27 cellular contexts compared by ENCODE assay signal in genomic region chr11:1924121-1924520, GRCh38. TPM values are rescaled to one million over a fixed set of nuclear protein-coding genes. Genes with fewer than 3 reads are reported as not detected.
DNase-seq lines count a peak whose midpoint lies in the region; ATAC-seq and TF ChIP-seq lines count a peak whose summit lies in the region.
"Had no signal": no experiment of that assay in that cellular context is flagged by ENCODE, and none has a peak within 500 bp of the region (broad histone marks: within the 10 kb centered on the region; RNA-seq: fewer than 3 reads in every experiment).

No MANE protein-coding gene starts in this region.

- no peaks in the 10 kb centered on the region for H3K9me3 ChIP-seq in suprapubic skin
- H3K9me3 ChIP-seq: body of pancreas, ovary, Peyer's patch, SK-N-SH had no signal

- no peaks in the 10 kb centered on the region for H3K9me3 Mint-ChIP-seq in brain
- no peaks in the 10 kb centered on the region for H3K9me3 Mint-ChIP-seq in mesothelial cell of epicardium
- H3K9me3 Mint-ChIP-seq: CD8-positive, alpha-beta memory T cell; endodermal cell; memory B cell had no signal

- peaks cover 31% of the 10 kb centered on the region for H3K4me1 Mint-ChIP-seq in brain
- H3K4me1 Mint-ChIP-seq in mesothelial cell of epicardium = peaks cover 36% of the 10 kb centered on the region
- H3K4me1 Mint-ChIP-seq: endodermal cell had no signal

- H3K27ac ChIP-seq in suprapubic skin = no peak overlapping the region
- H3K27ac ChIP-seq: body of pancreas, coronary artery, ovary, Peyer's patch had no signal

- H3K27ac Mint-ChIP-seq in brain (peak overlapping the region in 3 of 5 experiments; percentile 37 to 48 (median 45)), mesothelial cell of epicardium (no peak overlapping the region)
- H3K27ac Mint-ChIP-seq: endodermal cell, memory B cell had no signal

- peaks cover 27% of the 10 kb centered on the region for H3K27me3 ChIP-seq in kidney epithelial cell (ENCODE audit: control insufficient read depth, insufficient read depth, low read length)
- H3K27me3 ChIP-seq in suprapubic skin = no peaks in the 10 kb centered on the region
- H3K27me3 ChIP-seq: body of pancreas, ovary, Peyer's patch had no signal

- peak; percentile 43 for DNase-seq in activated effector memory CD4-positive, alpha-beta T cell treated with anti-CD3 and anti-CD28 coated beads, Interleukin-2, amount 50 U/mL, for 16 hours
- DNase-seq in activated effector memory CD4-positive, alpha-beta T cell treated with Interleukin-2 at 50 U/mL for 16 hours = no peak
- DNase-seq in kidney epithelial cell (ENCODE audit: low read depth) (peak; percentile 2), suprapubic skin (ENCODE audit: low spot score in 2 of 2) (peak; percentile 66 to 78), iPS-NIHi11 (ENCODE audit: low spot score) (no peak), mesothelial cell of epicardium (ENCODE audit: low spot score in 2 of 2, unreplicated experiment in 2 of 2) (no peak)
- DNase-seq: 8988T; activated CD4-positive, alpha-beta T cell treated with anti-CD3 and anti-CD28 coated beads, Interleukin-2, amount 50 U/mL, for 48 hours; AML-193; body of pancreas; CD8-positive, alpha-beta memory T cell; endodermal cell; GDM1; KBM-7; NCI-H1694; NCI-H2171 treated with DMSO at 0.1 percent for 48 hours; NCI-H524 treated with DMSO at 0.1 percent for 48 hours; stimulated activated CD4-positive, alpha-beta T cell treated with anti-CD3 and anti-CD28 coated beads, Interleukin-1b, Interleukin-23, amount 100 ng/mL, for 48 hours had no signal

- H3K4me3 Mint-ChIP-seq in brain (peak overlapping the region in 1 of 5 experiments; percentile 32), mesothelial cell of epicardium (no peak overlapping the region)
- H3K4me3 Mint-ChIP-seq: CD8-positive, alpha-beta memory T cell; endodermal cell; memory B cell had no signal

- TF ChIP-seq POLR2A in suprapubic skin (IDR thresholded peaks at IDR 0.05) = no peak

- H3K36me3 Mint-ChIP-seq in brain = no peaks in the 10 kb centered on the region
- no peaks in the 10 kb centered on the region for H3K36me3 Mint-ChIP-seq in mesothelial cell of epicardium
- H3K36me3 Mint-ChIP-seq: CD8-positive, alpha-beta memory T cell; memory B cell had no signal

- H3K27me3 Mint-ChIP-seq in brain = peaks cover 3% of the 10 kb centered on the region
- H3K27me3 Mint-ChIP-seq in mesothelial cell of epicardium (ENCODE audit: low read depth) = no peaks in the 10 kb centered on the region

- WGBS in suprapubic skin = 68% methylated on average over 6 of the region's 15 CpGs

- no peak overlapping the region for H3K4me3 ChIP-seq in kidney epithelial cell (ENCODE audit: low read depth, low read length)
- no peak overlapping the region for H3K4me3 ChIP-seq in suprapubic skin
- H3K4me3 ChIP-seq: body of pancreas, coronary artery, ovary, Peyer's patch had no signal

- TF ChIP-seq EP300 in suprapubic skin (IDR thresholded peaks at IDR 0.05) = no peak

- no peaks in the 10 kb centered on the region for H3K36me3 ChIP-seq in kidney epithelial cell (ENCODE audit: control insufficient read depth, insufficient read depth, low read length)
- no peaks in the 10 kb centered on the region for H3K36me3 ChIP-seq in suprapubic skin
- H3K36me3 ChIP-seq: ovary, Peyer's patch had no signal

- no peak for TF ChIP-seq CTCF in brain (conservative IDR thresholded peaks at IDR 0.05)
- no peak for TF ChIP-seq CTCF in kidney epithelial cell (IDR thresholded peaks at IDR 0.05; ENCODE audit: insufficient read depth, low read length, poor library complexity, severe bottlenecking)
- TF ChIP-seq CTCF in suprapubic skin (IDR thresholded peaks at IDR 0.05) = no peak
- no peak for TF ChIP-seq CTCF in mesothelial cell of epicardium (IDR thresholded peaks at IDR 0.05; ENCODE audit: unreplicated experiment)

- H3K4me1 ChIP-seq in suprapubic skin = peaks cover 30% of the 10 kb centered on the region
- H3K4me1 ChIP-seq: body of pancreas had no signal

- no peak for ATAC-seq in HG03135 (IDR thresholded peaks at IDR 0.05; ENCODE audit: unreplicated experiment)
- ATAC-seq: body of pancreas had no signal

RNA-seq across cellular contexts. Expression of gene TNNT3, which starts 4.6 kb away (rescaled TPM):
- 0.58 TPM for polyA plus RNA-seq in brain (ENCODE audit: insufficient read depth, low read depth, low replicate concordance)
- not detected in 2 replicates for total RNA-seq in kidney epithelial cell
- total RNA-seq in suprapubic skin = 10 to 100 TPM in 1 of 4 donors, 1 to 10 TPM in 3; 1.5 to 12.9 (median 4.8) TPM
- 15.2 to 19.0 TPM (median 18.0 TPM) in 3 replicates for total RNA-seq in mesothelial cell of epicardium
- total RNA-seq: endodermal cell, fibroblast of lung, temporal lobe had no signal
- polyA plus RNA-seq: CD8-positive, alpha-beta memory T cell; fibroblast of lung; SK-N-SH had no signal

RNA-seq across cellular contexts. Expression of gene MRPL23, which starts 23.0 kb away (rescaled TPM):
- polyA plus RNA-seq in brain (ENCODE audit: insufficient read depth, low read depth, low replicate concordance) = 66.2 TPM
- total RNA-seq in kidney epithelial cell (163 and 190 TPM in 2 replicates), suprapubic skin (100 to 1,000 TPM in 2 of 4 donors, 10 to 100 TPM in 2; 76.9 to 115 (median 103) TPM), mesothelial cell of epicardium (37.7 to 40.3 TPM (median 39.4 TPM) in 3 replicates)

RNA-seq across cellular contexts. Expression of gene PRR33, which starts 32.4 kb away (rescaled TPM):
- not detected for polyA plus RNA-seq in brain (ENCODE audit: insufficient read depth, low read depth, low replicate concordance)
- not detected in 2 replicates for total RNA-seq in kidney epithelial cell
- total RNA-seq in suprapubic skin = not detected
- total RNA-seq in mesothelial cell of epicardium = not detected in 3 replicates
- total RNA-seq: body of pancreas; CD8-positive, alpha-beta memory T cell; endodermal cell; fibroblast of lung; ovary; Peyer's patch; temporal lobe had no signal
- polyA plus RNA-seq: fibroblast of lung, SK-N-SH had no signal

Comparison
In these comparisons a context has a peak if more than half of its experiments do, and no peak if none do; other contexts are left out.
1. DNase-seq: peak in activated effector memory CD4-positive, alpha-beta T cell treated with anti-CD3 and anti-CD28 coated beads, Interleukin-2, amount 50 U/mL, for 16 hours (single experiment), kidney epithelial cell (single experiment) and suprapubic skin (2 of 2); none in activated effector memory CD4-positive, alpha-beta T cell treated with Interleukin-2 at 50 U/mL for 16 hours (single experiment), iPS-NIHi11 (single experiment) and mesothelial cell of epicardium (0 of 2).